ENCODE assay signal across 24 cellular contexts in the genomic region with DNA sequence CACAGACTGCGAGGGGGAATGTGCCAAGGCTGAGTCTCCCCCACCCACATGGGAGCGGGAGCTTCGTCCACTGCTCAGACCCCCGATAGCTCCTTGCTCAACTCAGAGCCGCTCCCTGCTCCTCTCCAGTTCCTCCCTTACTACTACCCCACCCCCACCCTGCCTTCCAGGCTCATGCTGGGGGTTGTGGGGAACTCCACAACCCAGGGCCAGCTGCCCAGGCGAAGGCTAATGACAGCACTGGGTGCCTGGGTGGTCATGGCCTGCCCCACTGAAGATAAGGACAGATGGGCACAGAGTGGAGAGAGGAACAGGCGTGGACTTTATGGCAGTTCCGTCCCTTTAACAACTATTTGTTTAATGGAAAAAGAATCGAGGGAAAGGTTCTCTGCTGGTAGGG.
"Had no signal": no experiment of that assay in that cellular context is flagged by ENCODE, and none has a peak within 500 bp of the region (broad histone marks: within the 10 kb centered on the region; RNA-seq: fewer than 3 reads in every experiment).

No MANE protein-coding gene starts in this region.

- H3K9me3 ChIP-seq: breast epithelium, gastroesophageal sphincter, upper lobe of left lung, vagina had no signal

- H2AFZ ChIP-seq: hepatocyte had no signal

- DNase-seq: activated CD4-positive, alpha-beta T cell treated with anti-CD3 and anti-CD28 coated beads for 4 hours; activated CD4-positive, alpha-beta T cell treated with anti-CD3 and anti-CD28 coated beads, Interleukin-2, amount 50 U/mL, for 4 hours; activated naive CD4-positive, alpha-beta T cell; activated T-cell treated with anti-CD3 and anti-CD28 coated beads for 4 hours; activated T-cell treated with anti-CD3 and anti-CD28 coated beads, Interleukin-2, amount 50 U/mL, for 72 hours; central memory CD4-positive, alpha-beta T cell; left cardiac atrium; posterior cingulate gyrus; right cardiac atrium; stimulated activated CD4-positive, alpha-beta T cell treated with anti-CD3 and anti-CD28 coated beads, Interleukin-12 subunit alpha, Interleukin-12 subunit beta, amount 100 ng/mL, for 4 hours; stimulated activated CD4-positive, alpha-beta T cell treated with anti-CD3 and anti-CD28 coated beads, Interleukin-4, amount 100 ng/mL, for 1 hour; substantia nigra; T-helper 17 cell; T1000; upper lobe of left lung had no signal

- H3K9me3 Mint-ChIP-seq: activated naive CD4-positive, alpha-beta T cell treated with anti-CD3 and anti-CD28 coated beads, Interleukin-2, amount 50 U/mL, for 72 hours; activated T-cell treated with anti-CD3 and anti-CD28 coated beads, Interleukin-2, amount 50 U/mL, for 72 hours; natural killer cell treated with Interleukin-12 subunit alpha and Interleukin-12 subunit beta and Interleukin-15 and Interleukin-18, amount 100 ng/mL, for 72 hours; stimulated activated naive CD8-positive, alpha-beta T cell treated with anti-CD3 and anti-CD28 coated beads, Interleukin-15, Interleukin-2, amounts not matched to agents 100 ng/mL and 50 ng/mL, for 24 hours had no signal

- H3K27me3 ChIP-seq: breast epithelium, gastroesophageal sphincter, upper lobe of left lung, vagina had no signal

- H3K36me3 Mint-ChIP-seq: activated naive CD4-positive, alpha-beta T cell treated with anti-CD3 and anti-CD28 coated beads, Interleukin-2, amount 50 U/mL, for 72 hours; natural killer cell treated with Interleukin-12 subunit alpha and Interleukin-12 subunit beta and Interleukin-15 and Interleukin-18, amount 100 ng/mL, for 72 hours had no signal

- FAIRE-seq: endothelial cell of umbilical vein, keratinocyte had no signal

- H3K27ac ChIP-seq: breast epithelium, gastroesophageal sphincter, hepatocyte, upper lobe of left lung, vagina had no signal

- H3K4me3 ChIP-seq: breast epithelium, gastroesophageal sphincter, hepatocyte, upper lobe of left lung, vagina had no signal

- H3K4me1 ChIP-seq: breast epithelium, vagina had no signal

- H3K4me2 ChIP-seq: hepatocyte had no signal

- H3K27ac Mint-ChIP-seq: activated naive CD4-positive, alpha-beta T cell treated with anti-CD3 and anti-CD28 coated beads, Interleukin-2, amount 50 U/mL, for 72 hours; activated T-cell treated with anti-CD3 and anti-CD28 coated beads, Interleukin-2, amount 50 U/mL, for 72 hours; natural killer cell treated with Interleukin-12 subunit alpha and Interleukin-12 subunit beta and Interleukin-15 and Interleukin-18, amount 100 ng/mL, for 72 hours; stimulated activated naive CD8-positive, alpha-beta T cell treated with anti-CD3 and anti-CD28 coated beads, Interleukin-15, Interleukin-2, amounts not matched to agents 100 ng/mL and 50 ng/mL, for 24 hours; T-helper 17 cell had no signal

- H3K36me3 ChIP-seq: breast epithelium, upper lobe of left lung, vagina had no signal

- H3K4me3 Mint-ChIP-seq: activated T-cell treated with anti-CD3 and anti-CD28 coated beads, Interleukin-2, amount 50 U/mL, for 72 hours; natural killer cell treated with Interleukin-12 subunit alpha and Interleukin-12 subunit beta and Interleukin-15 and Interleukin-18, amount 100 ng/mL, for 72 hours; stimulated activated naive CD8-positive, alpha-beta T cell treated with anti-CD3 and anti-CD28 coated beads, Interleukin-15, Interleukin-2, amounts not matched to agents 100 ng/mL and 50 ng/mL, for 24 hours; T-helper 17 cell had no signal

- H3K79me2 ChIP-seq: hepatocyte had no signal

- ATAC-seq: activated naive CD4-positive, alpha-beta T cell treated with anti-CD3 and anti-CD28 coated beads, Interleukin-2, amount 50 U/mL, for 72 hours; activated T-cell treated with anti-CD3 and anti-CD28 coated beads, Interleukin-2, amount 50 U/mL, for 72 hours; gastroesophageal sphincter; left cardiac atrium; natural killer cell treated with Interleukin-12 subunit alpha and Interleukin-12 subunit beta and Interleukin-15 and Interleukin-18, amount 100 ng/mL, for 72 hours; right cardiac atrium; T-helper 17 cell had no signal
